In genomic region chr6:142903806-142904205, GRCh38 we compare ENCODE assay signal across 10 cellular contexts. TPM values are rescaled to one million over a fixed set of nuclear protein-coding genes. Genes with fewer than 3 reads are reported as not detected.
DNase-seq lines count a peak whose midpoint lies in the region; ATAC-seq and TF ChIP-seq lines count a peak whose summit lies in the region.
"Had no signal": no experiment of that assay in that cellular context is flagged by ENCODE, and none has a peak within 500 bp of the region (broad histone marks: within the 10 kb centered on the region; RNA-seq: fewer than 3 reads in every experiment).

No MANE protein-coding gene starts in this region.

- no peaks in the 10 kb centered on the region for H3K27me3 ChIP-seq in ovary

- peak; percentile 54 for DNase-seq in activated CD8-positive, alpha-beta memory T cell treated with anti-CD3 and anti-CD28 coated beads, Interleukin-2, amount 10 ng/mL, durations not matched to agents 7 days and 5 days
- DNase-seq in activated CD8-positive, alpha-beta memory T cell treated with anti-CD3 and anti-CD28 coated beads, Interleukin-2, amount 50 U/mL, for 48 hours = no peak
- no peak for DNase-seq in epithelial cell of prostate (ENCODE audit: low read depth, low spot score)
- no peak for DNase-seq in ovary
- no peak for DNase-seq in NCI-H146 treated with DMSO at 0.1 percent for 48 hours (lab: John Stamatoyannopoulos, UW; ENCODE audit: unreplicated experiment)
- DNase-seq: NCI-H446 treated with DMSO at 0.1 percent for 48 hours had no signal

- CTCF ChIA-PET in activated CD8-positive, alpha-beta memory T cell treated with anti-CD3 and anti-CD28 coated beads, Interleukin-2, amount 10 ng/mL, durations not matched to agents 7 days and 5 days (lab: Charles Lee) = interaction anchor here (0.9 to 1.2 kb wide), 2 partner anchors 16 to 43 kb away, joined by 3 to 4 read pairs; no protein-coding TSS in a partner anchor

- no peaks in the 10 kb centered on the region for H3K27me3 Mint-ChIP-seq in activated CD8-positive, alpha-beta memory T cell treated with anti-CD3 and anti-CD28 coated beads, Interleukin-2, amount 10 ng/mL, durations not matched to agents 7 days and 5 days
- no peaks in the 10 kb centered on the region for H3K27me3 Mint-ChIP-seq in stimulated activated memory B cell treated with anti-CD40 and anti-IgM and Interleukin-4, amounts not matched to agents 10 μg/mL and 1 μg/mL and 100 μg/mL, for 72 hours

- WGBS in ovary, 3 donors = 79 to 90% (median 87%) methylated on average over 1 of the region's 1 CpG

- ATAC-seq in activated CD8-positive, alpha-beta memory T cell treated with anti-CD3 and anti-CD28 coated beads, Interleukin-2, amount 10 ng/mL, durations not matched to agents 7 days and 5 days = peak; percentile 50
- ATAC-seq in SK-N-SH treated with all-trans-retinoic acid at 6 μM for 48 hours = peak; percentile 52
- no peak for ATAC-seq in stimulated activated memory B cell treated with anti-CD40 and anti-IgM and Interleukin-4, amounts not matched to agents 10 μg/mL and 1 μg/mL and 100 μg/mL, for 72 hours
- ATAC-seq in activated CD4-positive, CD25-positive, alpha-beta regulatory T cell treated with anti-CD3 and anti-CD28 coated beads, Interleukin-2, amount 50 U/mL, for 24 hours = no peak

- H3K4me1 Mint-ChIP-seq in activated CD8-positive, alpha-beta memory T cell treated with anti-CD3 and anti-CD28 coated beads, Interleukin-2, amount 10 ng/mL, durations not matched to agents 7 days and 5 days = peaks cover 66% of the 10 kb centered on the region
- H3K4me1 Mint-ChIP-seq in stimulated activated memory B cell treated with anti-CD40 and anti-IgM and Interleukin-4, amounts not matched to agents 10 μg/mL and 1 μg/mL and 100 μg/mL, for 72 hours = peaks cover 45% of the 10 kb centered on the region

- H3K36me3 ChIP-seq in ovary = no peaks in the 10 kb centered on the region

- no peaks in the 10 kb centered on the region for H3K9me3 ChIP-seq in ovary

- no peaks in the 10 kb centered on the region for H3K9me3 Mint-ChIP-seq in activated CD8-positive, alpha-beta memory T cell treated with anti-CD3 and anti-CD28 coated beads, Interleukin-2, amount 10 ng/mL, durations not matched to agents 7 days and 5 days (ENCODE audit: low read depth)
- no peaks in the 10 kb centered on the region for H3K9me3 Mint-ChIP-seq in stimulated activated memory B cell treated with anti-CD40 and anti-IgM and Interleukin-4, amounts not matched to agents 10 μg/mL and 1 μg/mL and 100 μg/mL, for 72 hours

- TF ChIP-seq EP300 in ovary (IDR thresholded peaks at IDR 0.05) = no peak

- no peak overlapping the region for H3K4me3 ChIP-seq in ovary
- H3K4me3 ChIP-seq: lung had no signal

- H3K4me3 Mint-ChIP-seq in activated CD8-positive, alpha-beta memory T cell treated with anti-CD3 and anti-CD28 coated beads, Interleukin-2, amount 10 ng/mL, durations not matched to agents 7 days and 5 days = peak overlapping the region; percentile 56
- no peak overlapping the region for H3K4me3 Mint-ChIP-seq in stimulated activated memory B cell treated with anti-CD40 and anti-IgM and Interleukin-4, amounts not matched to agents 10 μg/mL and 1 μg/mL and 100 μg/mL, for 72 hours

- H3K4me1 ChIP-seq in ovary (ENCODE audit: insufficient read depth) = peaks cover 12% of the 10 kb centered on the region

- no peak for TF ChIP-seq POLR2A in ovary (IDR thresholded peaks at IDR 0.05)

- H3K27ac ChIP-seq in epithelial cell of prostate (peak overlapping the region; percentile 94), ovary (no peak overlapping the region)

- H3K36me3 Mint-ChIP-seq in activated CD8-positive, alpha-beta memory T cell treated with anti-CD3 and anti-CD28 coated beads, Interleukin-2, amount 10 ng/mL, durations not matched to agents 7 days and 5 days = peaks cover 7% of the 10 kb centered on the region
- H3K36me3 Mint-ChIP-seq in stimulated activated memory B cell treated with anti-CD40 and anti-IgM and Interleukin-4, amounts not matched to agents 10 μg/mL and 1 μg/mL and 100 μg/mL, for 72 hours = no peaks in the 10 kb centered on the region

- intact Hi-C loops in ovary (cut with DNase I) = no loop called here

- H3K27ac Mint-ChIP-seq in activated CD8-positive, alpha-beta memory T cell treated with anti-CD3 and anti-CD28 coated beads, Interleukin-2, amount 10 ng/mL, durations not matched to agents 7 days and 5 days = peak overlapping the region; percentile 95
- peak overlapping the region; percentile 85 for H3K27ac Mint-ChIP-seq in stimulated activated memory B cell treated with anti-CD40 and anti-IgM and Interleukin-4, amounts not matched to agents 10 μg/mL and 1 μg/mL and 100 μg/mL, for 72 hours

- TF ChIP-seq CTCF in ovary (IDR thresholded peaks at IDR 0.05) = no peak

TF ChIP-seq in SK-N-SH treated with all-trans-retinoic acid at 6 μM for 48 hours, 23 proteins besides CTCF, POLR2A, EP300 and RAD21:
- TF ChIP-seq BACH2 (CRISPR knock-in tag; IDR thresholded peaks at IDR 0.05; ENCODE audit: borderline replicate concordance) (no peak), ZNF8 (CRISPR knock-in tag; IDR thresholded peaks at IDR 0.05) (no peak), RARB (CRISPR knock-in tag; IDR thresholded peaks at IDR 0.05) (no peak), ARNTL (CRISPR knock-in tag; IDR thresholded peaks at IDR 0.05; ENCODE audit: borderline replicate concordance, low read depth) (no peak), TCF4 (CRISPR knock-in tag; IDR thresholded peaks at IDR 0.05; ENCODE audit: borderline replicate concordance) (no peak), POU6F1 (CRISPR knock-in tag; IDR thresholded peaks at IDR 0.05; ENCODE audit: borderline replicate concordance, low read depth) (no peak)
TF ChIP-seq in SK-N-SH treated with all-trans-retinoic acid at 6 μM for 48 hours: peak in this region for 0.

RNA-seq across cellular contexts. Expression of gene HIVEP2, which starts 41.2 kb away (rescaled TPM):
- 10 to 100 TPM; 24.1 to 28.8 TPM for total RNA-seq in activated CD8-positive, alpha-beta memory T cell treated with anti-CD3 and anti-CD28 coated beads, Interleukin-2, amount 10 ng/mL, durations not matched to agents 7 days and 5 days
- total RNA-seq in ovary = 10 to 100 TPM; 21.1 to 58.9 (median 32.9) TPM
- polyA plus RNA-seq in ovary = 10 to 100 TPM in 1 of 2 donors, 1 to 10 TPM in 1; 8.4 to 16.9 TPM

Comparison
In these comparisons a context has a peak if more than half of its experiments do, and no peak if none do; other contexts are left out.
1. ATAC-seq: peak in activated CD8-positive, alpha-beta memory T cell treated with anti-CD3 and anti-CD28 coated beads, Interleukin-2, amount 10 ng/mL, durations not matched to agents 7 days and 5 days (single experiment) and SK-N-SH treated with all-trans-retinoic acid at 6 μM for 48 hours (single experiment); none in stimulated activated memory B cell treated with anti-CD40 and anti-IgM and Interleukin-4, amounts not matched to agents 10 μg/mL and 1 μg/mL and 100 μg/mL, for 72 hours (single experiment) and activated CD4-positive, CD25-positive, alpha-beta regulatory T cell treated with anti-CD3 and anti-CD28 coated beads, Interleukin-2, amount 50 U/mL, for 24 hours (0 of 2).